Comparison of ENCODE assay signal across 9 cellular contexts in the genomic region with DNA sequence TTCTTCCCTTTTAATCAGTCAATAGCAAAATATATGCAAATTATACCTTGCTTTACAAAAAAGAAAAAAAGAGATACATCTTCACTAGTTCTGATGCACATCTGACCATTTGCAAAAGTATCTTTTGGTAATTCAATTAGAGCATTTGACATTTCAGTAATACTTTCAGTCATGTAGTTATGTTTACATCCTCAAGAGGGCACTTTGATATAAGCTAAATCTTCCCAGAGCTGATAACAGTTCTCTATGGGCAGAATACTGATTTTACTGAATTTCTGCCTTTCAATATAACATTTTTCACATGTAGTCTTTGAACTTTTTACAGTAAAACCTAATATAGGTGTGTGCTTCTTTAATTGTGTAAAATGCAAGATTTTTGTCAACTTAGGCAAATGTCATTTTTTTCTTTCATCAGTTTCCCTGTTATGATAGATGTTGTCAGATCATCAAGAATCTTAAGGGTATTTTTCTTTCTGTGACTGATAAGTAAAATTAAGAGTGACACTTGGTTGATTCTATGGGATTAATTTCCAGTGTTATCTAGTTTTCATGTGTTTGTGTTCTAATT.
DNase-seq lines count a peak whose midpoint lies in the region; ATAC-seq and TF ChIP-seq lines count a peak whose summit lies in the region.
"Had no signal": no experiment of that assay in that cellular context is flagged by ENCODE, and none has a peak within 500 bp of the region (broad histone marks: within the 10 kb centered on the region; RNA-seq: fewer than 3 reads in every experiment).

No MANE protein-coding gene starts in this region.

- H3K4me3 ChIP-seq in thoracic aorta, result no peak overlapping the region
- H3K4me3 ChIP-seq in tibial artery, result no peak overlapping the region

- intact Hi-C loops in tibial artery (cut with DNase I; ENCODE audit: low total_unique reads), result no loop called here

- no peaks in the 10 kb centered on the region for H3K9me3 ChIP-seq in thoracic aorta
- H3K9me3 ChIP-seq in tibial artery, result no peaks in the 10 kb centered on the region
- H3K9me3 ChIP-seq: neutrophil had no signal

- DNase-seq in EH (ENCODE audit: low read depth) (peak; percentile 26), Kasumi-1 (lab: John Stamatoyannopoulos, UW) (peak; percentile 52 to 66), SHP77 (lab: John Stamatoyannopoulos, UW) (peak; percentile 11 to 14), foreskin keratinocyte (peak in 1 of 2 donors; percentile 11), thoracic aorta (ENCODE audit: low spot score) (no peak), tibial artery (no peak)

- H3K4me1 ChIP-seq in foreskin keratinocyte (no peaks in the 10 kb centered on the region), thoracic aorta (ENCODE audit: control insufficient read depth in 1 of 2, low read depth in 2 of 2) (no peaks in the 10 kb centered on the region), tibial artery (no peaks in the 10 kb centered on the region)

- H3K27me3 ChIP-seq in foreskin keratinocyte (no peaks in the 10 kb centered on the region), thoracic aorta (replicated peaks; ENCODE audit: insufficient read depth) (no peaks in the 10 kb centered on the region), tibial artery (no peaks in the 10 kb centered on the region)
- H3K27me3 ChIP-seq: neutrophil had no signal

- ATAC-seq in GM21576 (IDR thresholded peaks at IDR 0.05; ENCODE audit: unreplicated experiment), result peak; percentile 85
- ATAC-seq in foreskin keratinocyte, result peak; percentile 66
- ATAC-seq in thoracic aorta (ENCODE audit: insufficient number of reproducible peaks, low FRiP score, low read depth), result no peak
- ATAC-seq in GM18873 (IDR thresholded peaks at IDR 0.05; ENCODE audit: low FRiP score, unreplicated experiment), result no peak

- H3K27ac ChIP-seq in foreskin keratinocyte (no peak overlapping the region), thoracic aorta (no peak overlapping the region), tibial artery (no peak overlapping the region)
- H3K27ac ChIP-seq: neutrophil had no signal

- H3K36me3 ChIP-seq in thoracic aorta (no peaks in the 10 kb centered on the region), tibial artery (no peaks in the 10 kb centered on the region)
- H3K36me3 ChIP-seq: neutrophil had no signal

- peak; percentile 67 for TF ChIP-seq CTCF in foreskin keratinocyte (conservative IDR thresholded peaks at IDR 0.05)
- peak; percentile 26 for TF ChIP-seq CTCF in thoracic aorta (IDR thresholded peaks at IDR 0.05)
- TF ChIP-seq CTCF in tibial artery (IDR thresholded peaks at IDR 0.05), result peak in 1 of 2 experiments; percentile 27

Comparison
In these comparisons a context has a peak if more than half of its experiments do, and no peak if none do; other contexts are left out.
1. DNase-seq: peak in EH (single experiment), Kasumi-1 (2 of 2) and SHP77 (2 of 2); none in thoracic aorta (single experiment) and tibial artery (0 of 2).
2. ATAC-seq: peak in GM21576 (single experiment) and foreskin keratinocyte (single experiment); none in thoracic aorta (single experiment) and GM18873 (single experiment).